6 cellular contexts compared by ENCODE assay signal in the genomic region with DNA sequence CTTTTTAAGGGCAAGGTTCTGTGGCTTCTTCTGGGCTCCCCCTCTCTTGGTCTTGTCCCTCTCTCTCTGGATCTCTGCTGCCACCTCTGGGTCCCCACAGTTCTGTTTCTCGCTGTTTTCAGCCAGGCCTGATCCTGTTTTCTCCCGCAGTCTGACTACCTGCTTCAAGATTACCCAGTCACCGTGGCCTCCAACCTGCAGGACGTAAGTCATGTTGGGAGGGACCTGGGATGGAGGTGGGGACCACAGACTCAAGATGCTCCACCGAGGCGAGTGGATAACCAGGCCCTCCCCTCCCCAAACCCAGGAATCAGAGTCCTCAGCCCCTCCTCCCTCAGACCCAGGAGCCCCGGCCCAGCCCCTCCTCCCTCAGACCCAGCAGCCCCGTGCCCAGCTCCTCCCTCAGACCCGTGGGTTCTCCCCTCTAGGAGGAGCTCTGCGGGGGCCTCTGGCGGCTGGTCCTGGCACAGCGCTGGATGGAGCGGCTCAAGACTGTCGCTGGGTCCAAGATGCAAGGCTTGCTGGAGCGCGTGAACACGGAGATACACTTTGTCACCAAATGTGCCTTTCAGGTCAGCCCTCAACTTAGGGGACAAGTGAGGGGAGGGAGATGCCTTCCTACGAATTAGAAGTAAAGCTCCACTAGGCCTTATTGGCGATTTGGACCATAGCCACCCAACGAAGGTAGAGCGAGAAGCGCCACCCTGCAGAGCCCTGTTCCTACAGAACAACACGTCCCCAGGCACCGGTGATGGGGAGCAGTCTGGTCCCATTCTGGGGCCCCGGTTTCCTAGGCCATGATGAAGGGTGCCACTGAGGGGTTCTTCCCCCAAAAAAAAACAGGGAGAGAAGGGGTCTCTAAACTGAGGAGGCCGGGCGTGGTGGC. TPM values are rescaled to one million over a fixed set of nuclear protein-coding genes. Genes with fewer than 3 reads are reported as not detected.
A peak's percentile ranks its signal among the peaks of the same experiment; 100 is the strongest.
DNase-seq lines count a peak whose midpoint lies in the region; ATAC-seq, FAIRE-seq and TF ChIP-seq lines count a peak whose summit lies in the region.

No MANE protein-coding gene starts in this region.

- peaks cover 26% of the 10 kb centered on the region for H3K4me1 Mint-ChIP-seq in activated T-helper 2 cell treated with anti-CD3 and anti-CD28 coated beads, Interferon-gamma antibody, Interleukin-2, Interleukin-4, amounts not matched to agents 10 μg/mL and 5 μg/mL and 100 μg/mL, durations not matched to agents 14 hours and 24 hours and 36 hours (ENCODE audit: low read depth)

- H3K4me3 Mint-ChIP-seq in activated T-helper 2 cell treated with anti-CD3 and anti-CD28 coated beads, Interferon-gamma antibody, Interleukin-2, Interleukin-4, amounts not matched to agents 10 μg/mL and 5 μg/mL and 100 μg/mL, durations not matched to agents 14 hours and 24 hours and 36 hours (ENCODE audit: low read depth) = peak overlapping the region; percentile 92

- H3K9ac ChIP-seq in liver (ENCODE audit: low read depth in 1 of 2, low read length in 2 of 2) = no peak overlapping the region

- no peak for FAIRE-seq in RCC 7860 (lab: Jason Lieb, UNC)

- no peak overlapping the region for H3K27ac ChIP-seq in cardiac muscle cell
- H3K27ac ChIP-seq in liver (ENCODE audit: low read depth in 1 of 2, low read length in 2 of 2) = no peak overlapping the region

- ATAC-seq in HG03442 (IDR thresholded peaks at IDR 0.05; ENCODE audit: unreplicated experiment) = no peak

- peak overlapping the region; percentile 83 for H3K27ac Mint-ChIP-seq in activated T-helper 2 cell treated with anti-CD3 and anti-CD28 coated beads, Interferon-gamma antibody, Interleukin-2, Interleukin-4, amounts not matched to agents 10 μg/mL and 5 μg/mL and 100 μg/mL, durations not matched to agents 14 hours and 24 hours and 36 hours

- H3K36me3 ChIP-seq in cardiac muscle cell (no peaks in the 10 kb centered on the region), liver (ENCODE audit: control insufficient read depth in 4 of 4, insufficient read depth in 3 of 4, low read depth in 1 of 4, low read length in 3 of 4) (no peaks in the 10 kb centered on the region)

- peaks cover 23% of the 10 kb centered on the region for H3K36me3 Mint-ChIP-seq in activated T-helper 2 cell treated with anti-CD3 and anti-CD28 coated beads, Interferon-gamma antibody, Interleukin-2, Interleukin-4, amounts not matched to agents 10 μg/mL and 5 μg/mL and 100 μg/mL, durations not matched to agents 14 hours and 24 hours and 36 hours (ENCODE audit: low read depth)

- H3K4me3 ChIP-seq in cardiac muscle cell (no peak overlapping the region), liver (ENCODE audit: low read depth in 1 of 3, low read length in 3 of 3) (no peak overlapping the region)

- no peaks in the 10 kb centered on the region for H3K9me3 ChIP-seq in cardiac muscle cell (ENCODE audit: low read depth)
- no peaks in the 10 kb centered on the region for H3K9me3 ChIP-seq in liver (ENCODE audit: control insufficient read depth in 4 of 4, low read length in 3 of 4)

- H3K27me3 ChIP-seq in cardiac muscle cell (no peaks in the 10 kb centered on the region), liver (ENCODE audit: control insufficient read depth in 4 of 4, insufficient read depth in 4 of 4, low read length in 3 of 4) (no peaks in the 10 kb centered on the region)

- no peak for TF ChIP-seq RAD21 in liver (IDR thresholded peaks at IDR 0.05)

- DNase-seq in cardiac muscle cell (ENCODE audit: low read depth in 1 of 2, low spot score in 1 of 2) (peak; percentile 53 to 86), cardiac septum (ENCODE audit: low spot score) (no peak), RCC 7860 (ENCODE audit: low spot score) (no peak)
- peak; percentile 68 for DNase-seq in activated T-helper 2 cell treated with anti-CD3 and anti-CD28 coated beads, Interferon-gamma antibody, Interleukin-2, Interleukin-4, amounts not matched to agents 10 μg/mL and 5 μg/mL and 100 μg/mL, durations not matched to agents 14 hours and 24 hours and 36 hours (ENCODE audit: low spot score)

- no peaks in the 10 kb centered on the region for H3K27me3 Mint-ChIP-seq in activated T-helper 2 cell treated with anti-CD3 and anti-CD28 coated beads, Interferon-gamma antibody, Interleukin-2, Interleukin-4, amounts not matched to agents 10 μg/mL and 5 μg/mL and 100 μg/mL, durations not matched to agents 14 hours and 24 hours and 36 hours (ENCODE audit: low read depth)

- no peaks in the 10 kb centered on the region for H3K4me1 ChIP-seq in cardiac muscle cell (ENCODE audit: low read depth)
- H3K4me1 ChIP-seq in liver (ENCODE audit: control insufficient read depth in 4 of 4, insufficient read depth in 4 of 4, low read length in 3 of 4) = peaks cover 0 to 11% (median 6%) of the 10 kb centered on the region in 4 donors

- intact Hi-C loops in cardiac septum (cut with DNase I) = no loop called here
- intact Hi-C loops in activated T-helper 2 cell treated with anti-CD3 and anti-CD28 coated beads, Interferon-gamma antibody, Interleukin-2, Interleukin-4, amounts not matched to agents 10 μg/mL and 5 μg/mL and 100 μg/mL, durations not matched to agents 14 hours and 24 hours and 36 hours (cut with micrococcal nuclease) = loop anchor here (1.0 kb wide), 1 partner anchor 250 kb away; no protein-coding TSS in a partner anchor

- 70% methylated on average over 27 of the region's 27 CpGs for WGBS in liver

- H3K9me3 Mint-ChIP-seq in activated T-helper 2 cell treated with anti-CD3 and anti-CD28 coated beads, Interferon-gamma antibody, Interleukin-2, Interleukin-4, amounts not matched to agents 10 μg/mL and 5 μg/mL and 100 μg/mL, durations not matched to agents 14 hours and 24 hours and 36 hours = no peaks in the 10 kb centered on the region

- peak; percentile 68 for TF ChIP-seq CTCF in cardiac muscle cell (IDR thresholded peaks at IDR 0.05; ENCODE audit: low read depth, low read length)
- peak; percentile 19 for TF ChIP-seq CTCF in liver (IDR thresholded peaks at IDR 0.05; ENCODE audit: low read depth, low read length, missing input control)

TF ChIP-seq in liver, 16 proteins besides CTCF, POLR2A, EP300 and RAD21 (continues in another document):
- no peak for TF ChIP-seq RXRA (IDR thresholded peaks at IDR 0.05)
- TF ChIP-seq SP1 (IDR thresholded peaks at IDR 0.05) = no peak
- no peak for TF ChIP-seq YY1 (IDR thresholded peaks at IDR 0.05)
- TF ChIP-seq, protein P1, sequence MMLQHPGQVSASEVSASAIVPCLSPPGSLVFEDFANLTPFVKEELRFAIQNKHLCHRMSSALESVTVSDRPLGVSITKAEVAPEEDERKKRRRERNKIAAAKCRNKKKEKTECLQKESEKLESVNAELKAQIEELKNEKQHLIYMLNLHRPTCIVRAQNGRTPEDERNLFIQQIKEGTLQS (IDR thresholded peaks at IDR 0.05) = no peak
- TF ChIP-seq JUND (IDR thresholded peaks at IDR 0.05) = no peak
- no peak for TF ChIP-seq GABPA (IDR thresholded peaks at IDR 0.05 in 1 of 2, conservative IDR thresholded peaks at IDR 0.05 in 1 of 2)

RNA-seq across cellular contexts. Expression of a gene that starts 2.2 kb away (rescaled TPM):
- total RNA-seq in cardiac muscle cell (0.28 and 2.0 TPM in 2 replicates), cardiac septum (3.8 TPM), liver (1 to 10 TPM in 1 of 2 donors, under 1 TPM in 1; 0.65 to 1.8 TPM)
- polyA plus RNA-seq in cardiac muscle cell (0.86 and 2.6 TPM in 2 replicates), liver (1 to 10 TPM; 2.5 to 4.3 TPM)
- 49.3 and 57.9 TPM in 2 replicates for total RNA-seq in activated T-helper 2 cell treated with anti-CD3 and anti-CD28 coated beads, Interferon-gamma antibody, Interleukin-2, Interleukin-4, amounts not matched to agents 10 μg/mL and 5 μg/mL and 100 μg/mL, durations not matched to agents 14 hours and 24 hours and 36 hours

RNA-seq across cellular contexts. Expression of a gene that starts 11.2 kb away (rescaled TPM):
- total RNA-seq in cardiac muscle cell (2,232 and 2,350 TPM in 2 replicates), cardiac septum (1,030 TPM), liver (1,000 to 10,000 TPM in 1 of 2 donors, 100 to 1,000 TPM in 1; 444 to 1,553 TPM)
- polyA plus RNA-seq in cardiac muscle cell (752 and 964 TPM in 2 replicates), liver (1,000 to 10,000 TPM in 1 of 2 donors, 100 to 1,000 TPM in 1; 472 to 1,021 TPM)
- total RNA-seq in activated T-helper 2 cell treated with anti-CD3 and anti-CD28 coated beads, Interferon-gamma antibody, Interleukin-2, Interleukin-4, amounts not matched to agents 10 μg/mL and 5 μg/mL and 100 μg/mL, durations not matched to agents 14 hours and 24 hours and 36 hours = 3,221 and 3,346 TPM in 2 replicates

RNA-seq across cellular contexts. Expression of a gene that starts 20.0 kb away (rescaled TPM):
- total RNA-seq in cardiac muscle cell = 2,191 and 3,526 TPM in 2 replicates
- polyA plus RNA-seq in cardiac muscle cell = 619 and 678 TPM in 2 replicates
- total RNA-seq in cardiac septum = 729 TPM
- 2,145 and 2,173 TPM in 2 replicates for total RNA-seq in activated T-helper 2 cell treated with anti-CD3 and anti-CD28 coated beads, Interferon-gamma antibody, Interleukin-2, Interleukin-4, amounts not matched to agents 10 μg/mL and 5 μg/mL and 100 μg/mL, durations not matched to agents 14 hours and 24 hours and 36 hours
- total RNA-seq in liver = 1,000 to 10,000 TPM in 1 of 2 donors, 100 to 1,000 TPM in 1; 985 to 1,212 TPM
- polyA plus RNA-seq in liver = 1,000 to 10,000 TPM in 1 of 2 donors, 100 to 1,000 TPM in 1; 514 to 1,329 TPM

RNA-seq across cellular contexts. Expression of a gene that starts 23.2 kb away (rescaled TPM):
- total RNA-seq in cardiac muscle cell (46.4 and 54.3 TPM in 2 replicates), cardiac septum (7.7 TPM), liver (10 to 100 TPM; 21.3 to 35.8 TPM)
- polyA plus RNA-seq in cardiac muscle cell (24.1 and 37.3 TPM in 2 replicates), liver (10 to 100 TPM in 1 of 2 donors, 1 to 10 TPM in 1; 5.2 to 21.8 TPM)
- 26.4 and 32.5 TPM in 2 replicates for total RNA-seq in activated T-helper 2 cell treated with anti-CD3 and anti-CD28 coated beads, Interferon-gamma antibody, Interleukin-2, Interleukin-4, amounts not matched to agents 10 μg/mL and 5 μg/mL and 100 μg/mL, durations not matched to agents 14 hours and 24 hours and 36 hours

RNA-seq across cellular contexts. Expression of a gene that starts 24.6 kb away (rescaled TPM):
- 145 and 200 TPM in 2 replicates for total RNA-seq in cardiac muscle cell
- polyA plus RNA-seq in cardiac muscle cell = 139 and 156 TPM in 2 replicates
- 24.2 TPM for total RNA-seq in cardiac septum
- total RNA-seq in activated T-helper 2 cell treated with anti-CD3 and anti-CD28 coated beads, Interferon-gamma antibody, Interleukin-2, Interleukin-4, amounts not matched to agents 10 μg/mL and 5 μg/mL and 100 μg/mL, durations not matched to agents 14 hours and 24 hours and 36 hours = 136 and 138 TPM in 2 replicates
- 10 to 100 TPM; 48.6 to 59.4 TPM for total RNA-seq in liver
- polyA plus RNA-seq in liver = 10 to 100 TPM; 41.4 to 45.8 TPM

Comparison
In these comparisons a context has a peak if more than half of its experiments do, and no peak if none do; other contexts are left out.
1. DNase-seq: peak in cardiac muscle cell (2 of 2) and activated T-helper 2 cell treated with anti-CD3 and anti-CD28 coated beads, Interferon-gamma antibody, Interleukin-2, Interleukin-4, amounts not matched to agents 10 μg/mL and 5 μg/mL and 100 μg/mL, durations not matched to agents 14 hours and 24 hours and 36 hours (single experiment); none in cardiac septum (single experiment) and RCC 7860 (single experiment).
2. RNA of a gene that starts 2.2 kb away (total RNA-seq): 49.3 to 57.9 TPM in activated T-helper 2 cell treated with anti-CD3 and anti-CD28 coated beads, Interferon-gamma antibody, Interleukin-2, Interleukin-4, amounts not matched to agents 10 μg/mL and 5 μg/mL and 100 μg/mL, durations not matched to agents 14 hours and 24 hours and 36 hours; 3.8 TPM in cardiac septum (single experiment), 0.28 to 2.0 TPM in cardiac muscle cell and 0.65 to 1.8 TPM in liver; every median in the first group is over 10 times any median in the second.